ENCODE assay signal across 8 cellular contexts in the genomic region with DNA sequence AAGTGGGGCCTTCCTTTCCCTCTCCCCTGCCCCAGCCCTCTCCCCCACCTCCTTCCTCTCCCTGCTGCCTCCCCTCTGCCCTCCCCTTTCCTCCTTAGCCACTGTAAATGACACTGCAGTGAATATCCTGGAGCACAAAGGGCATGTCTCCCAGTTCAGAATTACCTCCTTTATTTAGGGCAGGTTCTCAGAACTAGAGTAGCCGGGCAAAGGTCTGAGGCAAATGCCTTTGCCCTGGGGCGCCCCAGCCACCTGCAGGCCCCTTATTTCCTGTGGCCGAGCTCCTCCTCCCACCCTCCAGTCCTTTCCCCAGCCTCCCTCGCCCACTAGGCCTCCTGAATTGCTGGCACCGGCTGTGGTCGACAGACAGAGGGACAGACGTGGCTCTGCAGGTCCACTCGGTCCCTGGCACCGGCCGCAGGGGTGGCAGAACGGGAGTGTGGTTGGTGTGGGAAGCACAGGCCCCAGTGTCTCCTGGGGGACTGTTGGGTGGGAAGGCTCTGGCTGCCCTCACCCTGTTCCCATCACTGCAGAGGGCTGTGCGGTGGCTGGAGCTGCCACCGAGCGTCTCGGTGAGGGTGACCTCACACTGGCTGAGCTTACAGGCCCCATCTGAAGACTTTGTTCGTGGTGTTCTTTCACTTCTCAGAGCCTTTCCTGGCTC. TPM values are rescaled to one million over a fixed set of nuclear protein-coding genes. Genes with fewer than 3 reads are reported as not detected.
A peak's percentile ranks its signal among the peaks of the same experiment; 100 is the strongest.
DNase-seq lines count a peak whose midpoint lies in the region; ATAC-seq, FAIRE-seq and TF ChIP-seq lines count a peak whose summit lies in the region.
"Not testable (repeated sequence)": the region's sequence is repeated elsewhere in the genome, so short reads cannot be mapped to it uniquely, and the experiment has no call there.
"Had no signal": no experiment of that assay in that cellular context is flagged by ENCODE, and none has a peak within 500 bp of the region (broad histone marks: within the 10 kb centered on the region; RNA-seq: fewer than 3 reads in every experiment).

No MANE protein-coding gene starts in this region.

- H3K4me3 ChIP-seq in Caco-2 (ENCODE audit: low read depth, low read length); Panc1 (ENCODE audit: low read depth in 2 of 2, low read length in 2 of 2); endodermal cell (ENCODE audit: low read length); small intestine (ENCODE audit: low read depth in 1 of 2, low read length in 2 of 2): not testable (repeated sequence)

- in situ Hi-C loops in Panc1 (cut with HindIII; ENCODE audit: low pct_unique_long_range_greater_than_20kb, low sequenced_read_pairs): not testable (repeated sequence)

- H3K4me1 Mint-ChIP-seq in Caco-2 (ENCODE audit: low read depth, unreplicated experiment); activated naive CD8-positive, alpha-beta T cell treated with anti-CD3 and anti-CD28 coated beads, Interleukin-2, amount 10 ng/mL, durations not matched to agents 7 days and 5 days; endodermal cell: not testable (repeated sequence)

- not testable (repeated sequence) for TF ChIP-seq CTCF in Caco-2 (IDR thresholded peaks at IDR 0.05; ENCODE audit: insufficient read depth in 1 of 2, low read depth in 1 of 2, low read length in 1 of 2, severe bottlenecking in 1 of 2, unreplicated experiment in 1 of 2); Panc1 (IDR thresholded peaks at IDR 0.05)
- TF ChIP-seq CTCF in endodermal cell (conservative IDR thresholded peaks at IDR 0.05): peak; percentile 1

- H3K36me3 Mint-ChIP-seq in Caco-2 (ENCODE audit: insufficient read depth, unreplicated experiment); activated naive CD8-positive, alpha-beta T cell treated with anti-CD3 and anti-CD28 coated beads, Interleukin-2, amount 10 ng/mL, durations not matched to agents 7 days and 5 days; endodermal cell (ENCODE audit: low read depth): not testable (repeated sequence)

- not testable (repeated sequence) for H3K27ac ChIP-seq in Panc1 (ENCODE audit: low read length); endodermal cell (ENCODE audit: low read depth, low read length)
- H3K27ac ChIP-seq in small intestine (ENCODE audit: low read depth in 1 of 2, low read length in 1 of 2): peak overlapping the region; percentile 84 to 91

- H3K9me3 ChIP-seq in Caco-2; Panc1 (ENCODE audit: control insufficient read depth, insufficient read depth, low read depth, low read length); endodermal cell (ENCODE audit: control insufficient read depth, low read length); small intestine (ENCODE audit: control insufficient read depth, low read depth): not testable (repeated sequence)

- not testable (repeated sequence) for H3K36me3 ChIP-seq in Caco-2 (ENCODE audit: control insufficient read depth, insufficient read depth, low read length); Panc1 (ENCODE audit: control insufficient read depth, insufficient read depth, low read length); endodermal cell (ENCODE audit: control insufficient read depth, insufficient read depth, low read length); small intestine (ENCODE audit: control insufficient read depth in 2 of 2, insufficient read depth in 2 of 2, low read length in 2 of 2)

- H3K4me1 ChIP-seq in Caco-2: peaks cover 13% of the 10 kb centered on the region
- not testable (repeated sequence) for H3K4me1 ChIP-seq in Panc1 (ENCODE audit: control insufficient read depth, insufficient read depth, low read length); endodermal cell (ENCODE audit: control insufficient read depth, insufficient read depth, low read length); small intestine (ENCODE audit: control insufficient read depth in 2 of 2, insufficient read depth in 1 of 2, low read depth in 1 of 2, low read length in 1 of 2)

- WGBS in endodermal cell (ENCODE audit: insufficient coverage in 1 of 2, insufficient read length in 1 of 2), 2 experiments: 93% methylated on average over 4 to 6 of the region's 16 CpGs
- 9 to 40% (median 23%) methylated on average over 5 to 8 of the region's 16 CpGs for WGBS in small intestine, 3 donors

- H3K9ac ChIP-seq in endodermal cell (ENCODE audit: extremely low read depth, low read length, poor library complexity, severe bottlenecking): not testable (repeated sequence)

- not testable (repeated sequence) for H3K9me3 Mint-ChIP-seq in Caco-2 (ENCODE audit: unreplicated experiment); activated naive CD8-positive, alpha-beta T cell treated with anti-CD3 and anti-CD28 coated beads, Interleukin-2, amount 10 ng/mL, durations not matched to agents 7 days and 5 days; endodermal cell

- H3K4me3 Mint-ChIP-seq in Caco-2 (ENCODE audit: unreplicated experiment): peak overlapping the region; percentile 37
- H3K4me3 Mint-ChIP-seq in activated naive CD8-positive, alpha-beta T cell treated with anti-CD3 and anti-CD28 coated beads, Interleukin-2, amount 10 ng/mL, durations not matched to agents 7 days and 5 days; endodermal cell: not testable (repeated sequence)

- not testable (repeated sequence) for H3K27me3 ChIP-seq in Caco-2 (replicated peaks; ENCODE audit: control insufficient read depth, insufficient read depth, low read length); Panc1 (ENCODE audit: control insufficient read depth, insufficient read depth, low read length); endodermal cell (ENCODE audit: control insufficient read depth, insufficient read depth, low read length, poor library complexity, severe bottlenecking); small intestine (ENCODE audit: control insufficient read depth in 2 of 2, insufficient read depth in 2 of 2, low read length in 2 of 2)

- CTCF ChIA-PET in Caco-2 (lab: Charles Lee): interaction anchor here (0.7 kb wide), 2 partner anchors 39 to 63 kb away, joined by 6 to 9 read pairs; no protein-coding TSS in a partner anchor
- CTCF ChIA-PET in Panc1 (lab: Charles Lee): not testable (repeated sequence)

- H3K27me3 Mint-ChIP-seq in Caco-2 (ENCODE audit: insufficient read depth, unreplicated experiment); activated naive CD8-positive, alpha-beta T cell treated with anti-CD3 and anti-CD28 coated beads, Interleukin-2, amount 10 ng/mL, durations not matched to agents 7 days and 5 days: not testable (repeated sequence)
- peaks cover 13% of the 10 kb centered on the region for H3K27me3 Mint-ChIP-seq in endodermal cell (ENCODE audit: insufficient read depth)

- intact Hi-C loops in Caco-2 (cut with micrococcal nuclease; ENCODE audit: unreplicated experiment); Panc1 (cut with micrococcal nuclease; ENCODE audit: unreplicated experiment); left cardiac atrium (cut with DNase I): not testable (repeated sequence)

- peak; percentile 47; the same call in 1 of the 2 replicates for ATAC-seq in Panc1
- peak; percentile 12 for ATAC-seq in activated naive CD8-positive, alpha-beta T cell treated with anti-CD3 and anti-CD28 coated beads, Interleukin-2, amount 10 ng/mL, durations not matched to agents 7 days and 5 days (ENCODE audit: low read depth)
- peak; percentile 17 to 59 for ATAC-seq in left cardiac atrium

- POLR2A ChIA-PET in Caco-2 (lab: Charles Lee); Panc1 (lab: Charles Lee): not testable (repeated sequence)
- POLR2A ChIA-PET in activated naive CD8-positive, alpha-beta T cell treated with anti-CD3 and anti-CD28 coated beads, Interleukin-2, amount 10 ng/mL, durations not matched to agents 7 days and 5 days (lab: Charles Lee): interaction anchor here (1.3 kb wide), 1 partner anchor 50 kb away, joined by 4 read pairs; a partner anchor contains a TSS

- H3K27ac Mint-ChIP-seq in Caco-2 (ENCODE audit: unreplicated experiment); activated naive CD8-positive, alpha-beta T cell treated with anti-CD3 and anti-CD28 coated beads, Interleukin-2, amount 10 ng/mL, durations not matched to agents 7 days and 5 days; endodermal cell: not testable (repeated sequence)

- DNase-seq in Caco-2: peak; percentile 32 to 60
- DNase-seq in Panc1 (ENCODE audit: low read depth, low spot score); activated naive CD8-positive, alpha-beta T cell treated with anti-CD3 and anti-CD28 coated beads, Interleukin-2, amount 10 ng/mL, durations not matched to agents 7 days and 5 days; endodermal cell; left cardiac atrium: not testable (repeated sequence)
- DNase-seq in left kidney (ENCODE audit: low read depth, low spot score): peak; percentile 14
- DNase-seq in small intestine: peak; percentile 86

- not testable (repeated sequence) for FAIRE-seq in small intestine (lab: Jason Lieb, UNC)

- TSS peak; percentile 41 for BruUV-seq in Caco-2 (replicated peaks; lab: Mats Ljungman, UMichigan)
- not testable (repeated sequence) for BruUV-seq in Panc1 (replicated peaks; lab: Mats Ljungman, UMichigan)

RNA-seq across cellular contexts. Expression of a gene that starts 19.5 kb away (rescaled TPM):
- total RNA-seq in Caco-2 (2022) (1.9 and 2.0 TPM in 2 replicates), Panc1 (2021; ENCODE audit: unreplicated experiment) (4.3 TPM), endodermal cell (1 to 10 TPM; 1.7 to 3.3 TPM), left cardiac atrium (1 to 10 TPM; 2.5 to 8.8 TPM)
- polyA plus RNA-seq in Panc1 (2012; ENCODE audit: insufficient read length): 0.64 TPM
- 1 to 10 TPM; 1.4 to 2.3 TPM for total RNA-seq in activated naive CD8-positive, alpha-beta T cell treated with anti-CD3 and anti-CD28 coated beads, Interleukin-2, amount 10 ng/mL, durations not matched to agents 7 days and 5 days
- polyA plus RNA-seq in endodermal cell (2013, experiment 1 of 2): 2.8 TPM
- 2.2 TPM for polyA plus RNA-seq in endodermal cell (2013, experiment 2 of 2)
- 1 to 10 TPM; 2.8 to 7.4 (median 3.2) TPM for polyA plus RNA-seq in small intestine
- polyA plus RNA-seq: IgD-negative memory B cell had no signal

RNA-seq across cellular contexts. Expression of a gene that starts 39.8 kb away (rescaled TPM):
- total RNA-seq in Caco-2 (2022) (18.7 and 19.7 TPM in 2 replicates), Panc1 (2021; ENCODE audit: unreplicated experiment) (25.8 TPM), endodermal cell (10 to 100 TPM; 28.0 to 30.7 TPM), left cardiac atrium (10 to 100 TPM; 27.0 to 29.3 TPM)
- 47.7 TPM for polyA plus RNA-seq in Panc1 (2012; ENCODE audit: insufficient read length)
- 100 to 1,000 TPM; 130 to 134 TPM for total RNA-seq in activated naive CD8-positive, alpha-beta T cell treated with anti-CD3 and anti-CD28 coated beads, Interleukin-2, amount 10 ng/mL, durations not matched to agents 7 days and 5 days
- 79.9 TPM for polyA plus RNA-seq in endodermal cell (2013, experiment 1 of 2)
- 71.6 TPM for polyA plus RNA-seq in endodermal cell (2013, experiment 2 of 2)
- polyA plus RNA-seq in small intestine: 10 to 100 TPM; 33.0 to 49.0 (median 36.4) TPM

RNA-seq across cellular contexts. Expression of a gene that starts 50.5 kb away (rescaled TPM):
- total RNA-seq in Caco-2 (2022) (73.1 and 80.8 TPM in 2 replicates), Panc1 (2021; ENCODE audit: unreplicated experiment) (47.7 TPM), endodermal cell (10 to 100 TPM; 89.7 to 94.6 TPM), left cardiac atrium (10 to 100 TPM; 30.9 to 35.2 TPM)
- 52.8 TPM for polyA plus RNA-seq in Panc1 (2012; ENCODE audit: insufficient read length)
- 10 to 100 TPM; 86.4 to 97.5 TPM for total RNA-seq in activated naive CD8-positive, alpha-beta T cell treated with anti-CD3 and anti-CD28 coated beads, Interleukin-2, amount 10 ng/mL, durations not matched to agents 7 days and 5 days
- polyA plus RNA-seq in endodermal cell (2013, experiment 1 of 2): 83.2 TPM
- 78.9 TPM for polyA plus RNA-seq in endodermal cell (2013, experiment 2 of 2)
- 10 to 100 TPM; 37.3 to 54.6 (median 47.3) TPM for polyA plus RNA-seq in small intestine
